Comparison of ENCODE assay signal across 1 cellular context in the genomic region with DNA sequence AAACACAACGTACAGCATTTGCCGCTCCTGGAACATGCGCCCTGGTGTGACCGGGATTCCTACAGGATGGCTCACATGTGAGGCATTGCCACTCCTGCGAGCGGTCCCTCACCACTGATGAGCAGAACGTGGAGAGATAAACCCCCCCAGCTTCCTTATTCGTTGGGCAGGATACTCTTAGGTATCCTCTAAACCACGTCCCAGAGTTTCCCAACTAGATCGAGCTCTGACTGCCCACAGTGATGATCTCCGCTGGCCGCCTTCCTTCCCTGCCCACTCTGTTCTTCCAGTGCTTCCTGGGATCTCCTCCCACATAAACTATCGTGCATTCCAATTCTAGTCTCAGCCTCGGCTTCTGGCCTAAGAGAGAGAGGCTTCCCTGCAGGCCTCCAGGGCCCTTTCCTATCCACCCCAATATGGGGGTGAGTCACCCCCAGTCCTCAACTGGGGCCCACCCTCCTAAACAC.
TF ChIP-seq lines count a peak whose summit lies in the region.

No MANE protein-coding gene starts in this region.

TF ChIP-seq in H1, 55 proteins besides CTCF, POLR2A, EP300 and RAD21 (continued from another document):
- TF ChIP-seq TAF7 (optimal IDR thresholded peaks at IDR 0.05; ENCODE audit: borderline replicate concordance, low read depth, low read length) (no peak), HDAC6 (IDR thresholded peaks at IDR 0.05; ENCODE audit: low read depth, low read length) (no peak), POLR2AphosphoS5 (IDR thresholded peaks at IDR 0.05; ENCODE audit: low read depth, low read length) (no peak), BACH1 (IDR thresholded peaks at IDR 0.05; ENCODE audit: low read length) (no peak), NANOG (IDR thresholded peaks at IDR 0.05; ENCODE audit: insufficient read depth, low read depth, low read length, poor library complexity, severe bottlenecking) (no peak), SRF (IDR thresholded peaks at IDR 0.05; ENCODE audit: low read depth, low read length) (no peak), NRF1 (IDR thresholded peaks at IDR 0.05; ENCODE audit: low read depth, low read length) (no peak), RXRA (IDR thresholded peaks at IDR 0.05; ENCODE audit: insufficient read depth, low read depth, low read length) (no peak), FOSL1 (IDR thresholded peaks at IDR 0.05; ENCODE audit: insufficient read depth, low read depth, low read length) (no peak), SIN3A (conservative IDR thresholded peaks at IDR 0.05 in 1 of 2, IDR thresholded peaks at IDR 0.05 in 1 of 2; ENCODE audit: low read depth in 1 of 2, low read length in 2 of 2) (no peak)
- TF ChIP-seq, protein P1, sequence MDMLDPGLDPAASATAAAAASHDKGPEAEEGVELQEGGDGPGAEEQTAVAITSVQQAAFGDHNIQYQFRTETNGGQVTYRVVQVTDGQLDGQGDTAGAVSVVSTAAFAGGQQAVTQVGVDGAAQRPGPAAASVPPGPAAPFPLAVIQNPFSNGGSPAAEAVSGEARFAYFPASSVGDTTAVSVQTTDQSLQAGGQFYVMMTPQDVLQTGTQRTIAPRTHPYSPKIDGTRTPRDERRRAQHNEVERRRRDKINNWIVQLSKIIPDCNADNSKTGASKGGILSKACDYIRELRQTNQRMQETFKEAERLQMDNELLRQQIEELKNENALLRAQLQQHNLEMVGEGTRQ (IDR thresholded peaks at IDR 0.05; ENCODE audit: low read length) = no peak
- TF ChIP-seq, protein P2, sequence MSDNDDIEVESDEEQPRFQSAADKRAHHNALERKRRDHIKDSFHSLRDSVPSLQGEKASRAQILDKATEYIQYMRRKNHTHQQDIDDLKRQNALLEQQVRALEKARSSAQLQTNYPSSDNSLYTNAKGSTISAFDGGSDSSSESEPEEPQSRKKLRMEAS (IDR thresholded peaks at IDR 0.05) = no peak
- TF ChIP-seq, protein P3, sequence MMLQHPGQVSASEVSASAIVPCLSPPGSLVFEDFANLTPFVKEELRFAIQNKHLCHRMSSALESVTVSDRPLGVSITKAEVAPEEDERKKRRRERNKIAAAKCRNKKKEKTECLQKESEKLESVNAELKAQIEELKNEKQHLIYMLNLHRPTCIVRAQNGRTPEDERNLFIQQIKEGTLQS (IDR thresholded peaks at IDR 0.05; ENCODE audit: insufficient read depth, low read depth, low read length) = no peak
